In genomic region chr11:119729581-119730346, GRCh38 we compare ENCODE assay signal across 7 cellular contexts. TPM values are rescaled to one million over a fixed set of nuclear protein-coding genes. Genes with fewer than 3 reads are reported as not detected.
DNase-seq lines count a peak whose midpoint lies in the region; ATAC-seq and TF ChIP-seq lines count a peak whose summit lies in the region.

No MANE protein-coding gene starts in this region.

- H3K27ac ChIP-seq in right lobe of liver, result peak overlapping the region; percentile 45 to 72 (median 71)
- peak overlapping the region; percentile 69 for H3K27ac ChIP-seq in subcutaneous abdominal adipose tissue (ENCODE audit: low read depth, low read length)

- peaks cover 45% of the 10 kb centered on the region for H3K27me3 Mint-ChIP-seq in dendritic cell treated with granulocyte-macrophage colony-stimulating factor and Interleukin-4, amounts not matched to agents 40 ng/mL and 50 ng/mL, for 4 days

- 12% methylated on average over 3 of the region's 35 CpGs for WGBS in right lobe of liver (ENCODE audit: insufficient coverage, low coverage, low lambda C conversion rate, missing lambda C conversion rate)

- TF ChIP-seq CTCF in right lobe of liver (IDR thresholded peaks at IDR 0.05), result peak in 2 of 4 donors; percentile 9 to 19

- intact Hi-C loops in dendritic cell treated with granulocyte-macrophage colony-stimulating factor and Interleukin-4, amounts not matched to agents 40 ng/mL and 50 ng/mL, for 4 days (cut with micrococcal nuclease), result loop anchor here (1.0 kb wide), 1 partner anchor 63 kb away; no protein-coding TSS in a partner anchor
- intact Hi-C loops in right lobe of liver (cut with DNase I), result loop anchor here (5.0 kb wide), 2 partner anchors 57 to 67 kb away; no protein-coding TSS in a partner anchor

- no peaks in the 10 kb centered on the region for H3K9me3 Mint-ChIP-seq in dendritic cell treated with granulocyte-macrophage colony-stimulating factor and Interleukin-4, amounts not matched to agents 40 ng/mL and 50 ng/mL, for 4 days

- H3K4me1 ChIP-seq in right lobe of liver (peaks cover 0 to 17% (median 5%) of the 10 kb centered on the region in 4 donors), subcutaneous abdominal adipose tissue (ENCODE audit: control insufficient read depth in 5 of 5, insufficient read depth in 5 of 5, low read length in 5 of 5) (peaks cover 8 to 34% (median 33%) of the 10 kb centered on the region in 5 donors)

- peak; percentile 48 to 77 (median 66) for ATAC-seq in right lobe of liver

- no peaks in the 10 kb centered on the region for H3K9me3 ChIP-seq in right lobe of liver
- H3K9me3 ChIP-seq in subcutaneous abdominal adipose tissue (ENCODE audit: control insufficient read depth in 5 of 5, low read length in 5 of 5), result no peaks in the 10 kb centered on the region

- peak; percentile 6 for DNase-seq in HCEC 1CT
- DNase-seq in OCI-M1 (lab: John Stamatoyannopoulos, UW), result peak; percentile 34
- DNase-seq in right lobe of liver, result peak; percentile 69 to 78 (median 74)
- no peak for DNase-seq in COLO668 (lab: John Stamatoyannopoulos, UW; ENCODE audit: unreplicated experiment)

- peaks cover 41% of the 10 kb centered on the region for H3K4me1 Mint-ChIP-seq in dendritic cell treated with granulocyte-macrophage colony-stimulating factor and Interleukin-4, amounts not matched to agents 40 ng/mL and 50 ng/mL, for 4 days (ENCODE audit: low read depth)

- H3K27me3 ChIP-seq in right lobe of liver (no peaks in the 10 kb centered on the region), subcutaneous abdominal adipose tissue (ENCODE audit: control insufficient read depth in 5 of 5, insufficient read depth in 4 of 5, low read length in 5 of 5) (peaks cover 0 to 2% (median 0%) of the 10 kb centered on the region in 5 donors)

- H3K36me3 ChIP-seq in right lobe of liver (no peaks in the 10 kb centered on the region), subcutaneous abdominal adipose tissue (ENCODE audit: control insufficient read depth in 5 of 5, insufficient read depth in 5 of 5, low read length in 5 of 5) (no peaks in the 10 kb centered on the region)

- H3K4me3 Mint-ChIP-seq in dendritic cell treated with granulocyte-macrophage colony-stimulating factor and Interleukin-4, amounts not matched to agents 40 ng/mL and 50 ng/mL, for 4 days, result peak overlapping the region; percentile 87

- peak overlapping the region in 4 of 5 donors; percentile 39 to 74 (median 62) for H3K9ac ChIP-seq in subcutaneous abdominal adipose tissue (ENCODE audit: low read length in 5 of 5)

- H3K4me3 ChIP-seq in GM08714 (ENCODE audit: low read length), result peak overlapping the region; percentile 78; the same call in 1 of the 2 replicates
- peak overlapping the region; percentile 66 to 80 (median 80) for H3K4me3 ChIP-seq in right lobe of liver
- peak overlapping the region; percentile 62 to 84 (median 75) for H3K4me3 ChIP-seq in subcutaneous abdominal adipose tissue (ENCODE audit: low read depth in 1 of 5, low read length in 5 of 5)

- no peaks in the 10 kb centered on the region for H3K36me3 Mint-ChIP-seq in dendritic cell treated with granulocyte-macrophage colony-stimulating factor and Interleukin-4, amounts not matched to agents 40 ng/mL and 50 ng/mL, for 4 days (ENCODE audit: low read depth)

- TF ChIP-seq POLR2A in right lobe of liver (IDR thresholded peaks at IDR 0.05), result peak; percentile 6

- peak overlapping the region; percentile 86 for H3K27ac Mint-ChIP-seq in dendritic cell treated with granulocyte-macrophage colony-stimulating factor and Interleukin-4, amounts not matched to agents 40 ng/mL and 50 ng/mL, for 4 days

RNA-seq across cellular contexts. Expression of gene NECTIN1, which starts 0.8 kb away (rescaled TPM):
- 1 to 10 TPM; 4.3 to 8.4 (median 6.1) TPM for total RNA-seq in right lobe of liver
